In genomic region chr1:146019225-146020057, GRCh38 we compare ENCODE assay signal across 2 cellular contexts.
TF ChIP-seq lines count a peak whose summit lies in the region.

No MANE protein-coding gene starts in this region.

TF ChIP-seq in IMR-90, 13 proteins besides CTCF, POLR2A, EP300 and RAD21:
- TF ChIP-seq SMC3 (IDR thresholded peaks at IDR 0.05; ENCODE audit: low read depth, low read length) (no peak), FOS (IDR thresholded peaks at IDR 0.05; ENCODE audit: low read depth, low read length) (no peak), RCOR1 (IDR thresholded peaks at IDR 0.05; ENCODE audit: insufficient replicate concordance, low read length) (no peak), CHD1 (IDR thresholded peaks at IDR 0.05; ENCODE audit: low read depth, low read length) (no peak), RFX5 (IDR thresholded peaks at IDR 0.05; ENCODE audit: low read depth, low read length) (no peak), BHLHE40 (IDR thresholded peaks at IDR 0.05; ENCODE audit: low read depth, low read length) (no peak), CEBPB (IDR thresholded peaks at IDR 0.05; ENCODE audit: low read depth, low read length) (no peak), MXI1 (IDR thresholded peaks at IDR 0.05; ENCODE audit: borderline replicate concordance, low read depth, low read length) (no peak), USF2 (IDR thresholded peaks at IDR 0.05; ENCODE audit: low read depth, low read length) (no peak), ELK1 (IDR thresholded peaks at IDR 0.05; ENCODE audit: borderline replicate concordance, low read depth, low read length) (no peak), NFE2L2 (IDR thresholded peaks at IDR 0.05; ENCODE audit: low read depth, low read length) (no peak), MAFK (IDR thresholded peaks at IDR 0.05; ENCODE audit: low read depth, low read length) (no peak), MAZ (IDR thresholded peaks at IDR 0.05; ENCODE audit: borderline replicate concordance, low read depth, low read length) (no peak)

TF ChIP-seq in GM12878, 131 proteins besides CTCF, POLR2A, EP300 and RAD21:
- TF ChIP-seq SUZ12 (IDR thresholded peaks at IDR 0.05; ENCODE audit: unreplicated experiment) = peak; percentile 58
- TF ChIP-seq FOS (IDR thresholded peaks at IDR 0.05; ENCODE audit: borderline replicate concordance, extremely low read depth, insufficient read length) = no peak
